10 cellular contexts compared by ENCODE assay signal in the genomic region with DNA sequence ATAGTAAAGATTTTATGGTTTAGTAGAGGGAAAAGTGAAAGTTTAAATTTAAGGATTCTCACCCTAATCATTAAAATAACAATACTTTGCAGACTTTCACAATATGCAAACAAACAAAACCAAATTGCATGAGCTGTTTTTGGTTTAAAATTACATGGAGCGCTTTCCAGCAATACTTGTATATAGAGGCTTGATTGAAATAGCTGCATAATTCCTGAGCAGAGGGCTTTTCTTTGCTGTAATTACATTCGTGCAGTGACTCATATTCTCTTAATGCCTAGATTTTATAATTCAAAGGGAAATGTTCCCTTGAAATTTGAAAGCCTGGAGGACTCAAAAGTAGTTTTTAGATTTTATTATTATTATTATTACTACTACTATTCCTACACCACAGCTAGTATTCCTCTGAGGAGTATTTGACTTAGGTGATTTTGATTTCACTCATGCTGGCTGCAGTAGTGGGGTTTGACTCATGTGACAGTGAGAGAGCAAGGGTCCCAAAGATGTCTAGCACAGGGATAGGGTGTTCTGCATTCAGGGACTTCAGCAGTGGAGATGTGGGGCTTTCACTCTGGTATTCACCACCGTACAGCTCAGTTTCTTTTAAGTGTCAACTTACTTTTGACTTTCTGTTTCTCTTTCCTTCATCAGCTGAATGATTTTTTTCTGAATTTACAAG.
A peak's percentile ranks its signal among the peaks of the same experiment; 100 is the strongest.
DNase-seq lines count a peak whose midpoint lies in the region; ATAC-seq and TF ChIP-seq lines count a peak whose summit lies in the region.
"Had no signal": no experiment of that assay in that cellular context is flagged by ENCODE, and none has a peak within 500 bp of the region (broad histone marks: within the 10 kb centered on the region; RNA-seq: fewer than 3 reads in every experiment).

No MANE protein-coding gene starts in this region.

- intact Hi-C loops in posterior vena cava (cut with DNase I): no loop called here
- intact Hi-C loops in cardiac septum (cut with DNase I): no loop called here

- H3K4me3 ChIP-seq in GM12875 (ENCODE audit: low read depth, low read length): peak overlapping the region; percentile 26
- H3K4me3 ChIP-seq: MG63 had no signal

- TF ChIP-seq CTCF in GM12875 (IDR thresholded peaks at IDR 0.05; ENCODE audit: borderline replicate concordance, insufficient read depth, low read depth, low read length): no peak

- peak; percentile 88 for ATAC-seq in GM19351 (IDR thresholded peaks at IDR 0.05; ENCODE audit: unreplicated experiment)
- peak; percentile 85 for ATAC-seq in HG02642 (IDR thresholded peaks at IDR 0.05; ENCODE audit: poor library complexity, unreplicated experiment)
- peak; percentile 80 for ATAC-seq in HG03460 (IDR thresholded peaks at IDR 0.05; ENCODE audit: unreplicated experiment)
- no peak for ATAC-seq in esophagus mucosa

- DNase-seq in posterior vena cava (ENCODE audit: low spot score) (no peak), cardiac septum (ENCODE audit: low spot score) (no peak), NOMO-1 (lab: John Stamatoyannopoulos, UW; ENCODE audit: unreplicated experiment in 2 of 2) (no peak)
- DNase-seq: activated naive CD4-positive, alpha-beta T cell treated with Interleukin-2 at 50 U/mL for 16 hours; MG63 had no signal
